8 cellular contexts compared by ENCODE assay signal in the genomic region with DNA sequence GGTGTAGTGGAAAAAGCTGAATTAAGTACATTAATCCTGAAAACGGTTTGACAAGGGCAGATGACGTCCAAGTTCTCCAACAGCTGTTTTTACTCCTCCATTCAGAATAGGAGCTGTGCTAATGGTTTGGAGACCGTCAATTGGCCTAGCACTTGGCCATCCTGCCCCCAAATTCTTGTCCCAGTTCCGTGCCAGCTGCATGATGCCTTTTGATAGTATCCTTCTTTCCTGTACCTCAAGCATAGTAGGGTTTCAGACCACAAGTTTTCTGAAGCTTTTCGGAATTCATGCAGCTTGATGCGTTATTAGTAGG. TPM values are rescaled to one million over a fixed set of nuclear protein-coding genes. Genes with fewer than 3 reads are reported as not detected.
DNase-seq lines count a peak whose midpoint lies in the region; ATAC-seq and TF ChIP-seq lines count a peak whose summit lies in the region.

No MANE protein-coding gene starts in this region.

- peak overlapping the region; percentile 63 for H3K27ac ChIP-seq in HEK293 (ENCODE audit: extremely low read depth, low read depth, low read length)
- H3K27ac ChIP-seq in right atrium auricular region = peak overlapping the region; percentile 79 to 86

- H3K27ac Mint-ChIP-seq in Calu3 (ENCODE audit: unreplicated experiment) = no peak overlapping the region
- H3K27ac Mint-ChIP-seq in activated T-helper 1 cell treated with anti-CD3 and anti-CD28 coated beads, Interleukin-12 subunit alpha, Interleukin-12 subunit beta, Interleukin-2, Interleukin-4 antibody, amounts not matched to agents 30 ng/mL and 10 ng/mL and 1 ng/mL, durations not matched to agents 14 hours and 24 hours and 36 hours = peak overlapping the region; percentile 74

- H3K4me1 ChIP-seq in HEK293 (ENCODE audit: control insufficient read depth, insufficient read depth, low read length) (peaks cover 4% of the 10 kb centered on the region; the same call in 1 of the 2 replicates), right atrium auricular region (peaks cover 0 to 24% of the 10 kb centered on the region in 2 donors)

- POLR2A ChIA-PET in HEK293 (lab: Yijun Ruan, JAX) = interaction anchor here (0.6 to 2.0 kb wide), 9 partner anchors 10 to 199 kb away, joined by 3 to 17 read pairs (median 5); a partner anchor contains a TSS

- DNase-seq in Calu3 (no peak), right atrium auricular region (ENCODE audit: low spot score) (no peak), skeletal muscle cell (ENCODE audit: low read depth) (no peak), NCI-H345 (lab: John Stamatoyannopoulos, UW) (no peak)
- DNase-seq in activated T-helper 1 cell treated with anti-CD3 and anti-CD28 coated beads, Interleukin-12 subunit alpha, Interleukin-12 subunit beta, Interleukin-2, Interleukin-4 antibody, amounts not matched to agents 30 ng/mL and 10 ng/mL and 1 ng/mL, durations not matched to agents 14 hours and 24 hours and 36 hours (ENCODE audit: low spot score) = no peak

- peaks cover 22% of the 10 kb centered on the region for H3K4me1 Mint-ChIP-seq in Calu3 (ENCODE audit: low read depth, unreplicated experiment)
- H3K4me1 Mint-ChIP-seq in activated T-helper 1 cell treated with anti-CD3 and anti-CD28 coated beads, Interleukin-12 subunit alpha, Interleukin-12 subunit beta, Interleukin-2, Interleukin-4 antibody, amounts not matched to agents 30 ng/mL and 10 ng/mL and 1 ng/mL, durations not matched to agents 14 hours and 24 hours and 36 hours (ENCODE audit: low read depth) = peaks cover 17% of the 10 kb centered on the region

- H3K9me3 Mint-ChIP-seq in Calu3 (ENCODE audit: low read depth, unreplicated experiment) = no peaks in the 10 kb centered on the region
- no peaks in the 10 kb centered on the region for H3K9me3 Mint-ChIP-seq in activated T-helper 1 cell treated with anti-CD3 and anti-CD28 coated beads, Interleukin-12 subunit alpha, Interleukin-12 subunit beta, Interleukin-2, Interleukin-4 antibody, amounts not matched to agents 30 ng/mL and 10 ng/mL and 1 ng/mL, durations not matched to agents 14 hours and 24 hours and 36 hours

- no peaks in the 10 kb centered on the region for H3K27me3 Mint-ChIP-seq in Calu3 (ENCODE audit: unreplicated experiment)
- peaks cover 20% of the 10 kb centered on the region for H3K27me3 Mint-ChIP-seq in activated T-helper 1 cell treated with anti-CD3 and anti-CD28 coated beads, Interleukin-12 subunit alpha, Interleukin-12 subunit beta, Interleukin-2, Interleukin-4 antibody, amounts not matched to agents 30 ng/mL and 10 ng/mL and 1 ng/mL, durations not matched to agents 14 hours and 24 hours and 36 hours (ENCODE audit: insufficient read depth)

- CTCF ChIA-PET in Calu3 (lab: Charles Lee) = interaction anchor here (0.6 kb wide), 1 partner anchor 125 kb away, joined by 3 read pairs; no protein-coding TSS in a partner anchor
- CTCF ChIA-PET in HEK293 (lab: Yijun Ruan, JAX) = interaction anchor here (0.6 to 1.3 kb wide), 4 partner anchors 31 to 108 kb away, joined by 3 to 5 read pairs (median 4); no protein-coding TSS in a partner anchor

- no peaks in the 10 kb centered on the region for H3K27me3 ChIP-seq in right atrium auricular region

- H3K36me3 Mint-ChIP-seq in Calu3 (ENCODE audit: insufficient read depth, unreplicated experiment) = peaks cover 20% of the 10 kb centered on the region
- peaks cover 4% of the 10 kb centered on the region for H3K36me3 Mint-ChIP-seq in activated T-helper 1 cell treated with anti-CD3 and anti-CD28 coated beads, Interleukin-12 subunit alpha, Interleukin-12 subunit beta, Interleukin-2, Interleukin-4 antibody, amounts not matched to agents 30 ng/mL and 10 ng/mL and 1 ng/mL, durations not matched to agents 14 hours and 24 hours and 36 hours (ENCODE audit: low read depth)

- TSS peak; percentile 85 for BruUV-seq in Calu3 (replicated peaks; lab: Mats Ljungman, UMichigan)

- no peaks in the 10 kb centered on the region for H3K36me3 ChIP-seq in HEK293 (ENCODE audit: control insufficient read depth in 2 of 2, insufficient read depth in 1 of 2, low read length in 2 of 2)
- H3K36me3 ChIP-seq in right atrium auricular region = no peaks in the 10 kb centered on the region

- peak overlapping the region; percentile 97 for H3K4me3 Mint-ChIP-seq in Calu3 (ENCODE audit: low read depth, unreplicated experiment)
- peak overlapping the region; percentile 89 for H3K4me3 Mint-ChIP-seq in activated T-helper 1 cell treated with anti-CD3 and anti-CD28 coated beads, Interleukin-12 subunit alpha, Interleukin-12 subunit beta, Interleukin-2, Interleukin-4 antibody, amounts not matched to agents 30 ng/mL and 10 ng/mL and 1 ng/mL, durations not matched to agents 14 hours and 24 hours and 36 hours

- H3K9me3 ChIP-seq in HEK293 (ENCODE audit: control insufficient read depth, insufficient read depth, low read depth, low read length) (no peaks in the 10 kb centered on the region), right atrium auricular region (no peaks in the 10 kb centered on the region)

- peak overlapping the region; percentile 67 for H3K4me3 ChIP-seq in HEK293 (ENCODE audit: low read depth, low read length)
- H3K4me3 ChIP-seq in right atrium auricular region = peak overlapping the region; percentile 94 to 97
- peak overlapping the region; percentile 94 for H3K4me3 ChIP-seq in skeletal muscle cell (ENCODE audit: low read depth, low read length)

- intact Hi-C loops in Calu3 (cut with micrococcal nuclease; ENCODE audit: unreplicated experiment) = no loop called here
- intact Hi-C loops in activated T-helper 1 cell treated with anti-CD3 and anti-CD28 coated beads, Interleukin-12 subunit alpha, Interleukin-12 subunit beta, Interleukin-2, Interleukin-4 antibody, amounts not matched to agents 30 ng/mL and 10 ng/mL and 1 ng/mL, durations not matched to agents 14 hours and 24 hours and 36 hours (cut with micrococcal nuclease) = loop anchor here (1.0 to 10.0 kb wide), 7 partner anchors 37 to 891 kb away; a partner anchor contains a TSS

- ATAC-seq in GM18861 (IDR thresholded peaks at IDR 0.05; ENCODE audit: unreplicated experiment) (no peak), HG03280 (IDR thresholded peaks at IDR 0.05; ENCODE audit: unreplicated experiment) (no peak)

- TF ChIP-seq CTCF in Calu3 (IDR thresholded peaks at IDR 0.05; ENCODE audit: unreplicated experiment) = no peak
- no peak for TF ChIP-seq CTCF in HEK293 (tag by site-specific recombination; IDR thresholded peaks at IDR 0.05)
- no peak for TF ChIP-seq CTCF in right atrium auricular region (IDR thresholded peaks at IDR 0.05)

TF ChIP-seq in HEK293, 187 proteins besides CTCF, POLR2A, EP300 and RAD21:
- TF ChIP-seq ZNF2 (tag by site-specific recombination; IDR thresholded peaks at IDR 0.05) (0 out of 2 replicates have a peak, but pooled peaks have one; percentile 17), ZEB2 (tag by site-specific recombination; IDR thresholded peaks at IDR 0.05) (no peak), ZNF324 (tag by site-specific recombination; IDR thresholded peaks at IDR 0.05) (0 out of 2 replicates have a peak, but pooled peaks have one; percentile 10), ZBTB20 (tag by site-specific recombination; IDR thresholded peaks at IDR 0.05) (peak; percentile 53; the same call in 1 of the 2 replicates)

RNA-seq across cellular contexts. Expression of a gene that starts 0.6 kb away (rescaled TPM):
- 48.9 and 67.6 TPM in 2 replicates for total RNA-seq in Calu3 (2022)
- total RNA-seq in activated T-helper 1 cell treated with anti-CD3 and anti-CD28 coated beads, Interleukin-12 subunit alpha, Interleukin-12 subunit beta, Interleukin-2, Interleukin-4 antibody, amounts not matched to agents 30 ng/mL and 10 ng/mL and 1 ng/mL, durations not matched to agents 14 hours and 24 hours and 36 hours = 64.0 and 68.4 TPM in 2 replicates
- 10 to 100 TPM; 20.7 to 28.3 TPM for total RNA-seq in right atrium auricular region
